Comparison of ENCODE assay signal across 1 cellular context in genomic region chr1:170531758-170532657, GRCh38.
TF ChIP-seq lines count a peak whose summit lies in the region.

Gene GORAB (plus strand): TSS chr1:170532166. CDS start chr1:170532224, 58 bp downstream.

TF ChIP-seq in K562, 482 proteins besides CTCF, POLR2A, EP300 and RAD21 (continued from another document and continues in another):
- peak; percentile 32; the same call in 1 of the 2 replicates for TF ChIP-seq TEAD2 (tag; IDR thresholded peaks at IDR 0.05)
- TF ChIP-seq MEF2A (IDR thresholded peaks at IDR 0.05; ENCODE audit: control insufficient read depth, low read depth, low read length) = no peak
- no peak for TF ChIP-seq ETS2 (tag; IDR thresholded peaks at IDR 0.05; ENCODE audit: borderline replicate concordance, poor library complexity, severe bottlenecking)
- TF ChIP-seq SP1 (CRISPR knock-in tag; IDR thresholded peaks at IDR 0.05) = peak; percentile 70; the same call in 1 of the 2 replicates
- TF ChIP-seq TAF15 (IDR thresholded peaks at IDR 0.05; ENCODE audit: low read depth, low read length) = no peak
- peak; percentile 98 for TF ChIP-seq EP400 (IDR thresholded peaks at IDR 0.05)
- no peak for TF ChIP-seq LEF1 (IDR thresholded peaks at IDR 0.05)
- TF ChIP-seq SAP30 (IDR thresholded peaks at IDR 0.05; ENCODE audit: borderline replicate concordance, insufficient read depth, low read depth, low read length, poor library complexity, severe bottlenecking) = peak; percentile 66
- TF ChIP-seq ASH1L (IDR thresholded peaks at IDR 0.05; ENCODE audit: borderline replicate concordance, low read depth, partially characterized antibody) = peak; percentile 55
- no peak for TF ChIP-seq TCFL5 (CRISPR knock-in tag; conservative IDR thresholded peaks at IDR 0.05)
- TF ChIP-seq CBX8 (IDR thresholded peaks at IDR 0.05; ENCODE audit: borderline replicate concordance, extremely low read depth, low read depth, low read length, poor library complexity, severe bottlenecking) = no peak
- no peak for TF ChIP-seq MCM2 (IDR thresholded peaks at IDR 0.05; ENCODE audit: low read depth)
- peak; percentile 67 for TF ChIP-seq VEZF1 (CRISPR knock-in tag; IDR thresholded peaks at IDR 0.05)
- peak; percentile 10 to 66; a peak in 3 of 4 replicates for TF ChIP-seq MLLT1 (IDR thresholded peaks at IDR 0.05)
- TF ChIP-seq ZFPM2 (CRISPR knock-in tag; IDR thresholded peaks at IDR 0.05) = no peak
- TF ChIP-seq PPARD (CRISPR knock-in tag; IDR thresholded peaks at IDR 0.05) = no peak
- TF ChIP-seq ZBTB26 (CRISPR knock-in tag; IDR thresholded peaks at IDR 0.05) = 0 out of 2 replicates have a peak, but pooled peaks have one; percentile 55
- 0 out of 2 replicates have a peak, but pooled peaks have one; percentile 76 for TF ChIP-seq ZC3H8 (IDR thresholded peaks at IDR 0.05)
- no peak for TF ChIP-seq ZSCAN29 (IDR thresholded peaks at IDR 0.05)
- peak; percentile 65; the same call in 1 of the 2 replicates for TF ChIP-seq SPI1 (IDR thresholded peaks at IDR 0.05; ENCODE audit: borderline replicate concordance, low read depth, low read length)
- peak; percentile 73 to 82 for TF ChIP-seq MNT (conservative IDR thresholded peaks at IDR 0.05)
- no peak for TF ChIP-seq NUFIP1 (IDR thresholded peaks at IDR 0.05; ENCODE audit: partially characterized antibody)
- no peak for TF ChIP-seq ARID4B (CRISPR knock-in tag; IDR thresholded peaks at IDR 0.05)
- TF ChIP-seq PATZ1 (CRISPR knock-in tag; IDR thresholded peaks at IDR 0.05; ENCODE audit: borderline replicate concordance) = no peak
- TF ChIP-seq ZNF175 (CRISPR knock-in tag; IDR thresholded peaks at IDR 0.05; ENCODE audit: low read depth) = peak; percentile 61
- TF ChIP-seq RBM14 (IDR thresholded peaks at IDR 0.05; ENCODE audit: borderline replicate concordance, insufficient read depth, low read depth, low read length) = no peak
- TF ChIP-seq ZNF766 (CRISPR knock-in tag; conservative IDR thresholded peaks at IDR 0.05) = peak; percentile 82
- TF ChIP-seq NR0B1 (IDR thresholded peaks at IDR 0.05; ENCODE audit: partially characterized antibody) = no peak
- TF ChIP-seq MLX (CRISPR knock-in tag; conservative IDR thresholded peaks at IDR 0.05) = no peak
- peak in 1 of 2 experiments; percentile 25 for TF ChIP-seq E2F6 (IDR thresholded peaks at IDR 0.05; ENCODE audit: borderline replicate concordance in 1 of 2, extremely low read depth in 1 of 2, insufficient read depth in 1 of 2, insufficient read length in 1 of 2, low read depth in 1 of 2, low read length in 1 of 2, poor library complexity in 1 of 2, severe bottlenecking in 1 of 2)
- TF ChIP-seq ARNT (IDR thresholded peaks at IDR 0.05) = no peak; a peak in 2 of 4 replicates
- no peak for TF ChIP-seq ATF1 (CRISPR knock-in tag; IDR thresholded peaks at IDR 0.05)
- TF ChIP-seq ATF1 (tag; IDR thresholded peaks at IDR 0.05) = peak; percentile 89
- TF ChIP-seq ZNF79 (CRISPR knock-in tag; IDR thresholded peaks at IDR 0.05; ENCODE audit: low read depth) = peak; percentile 59; the same call in 1 of the 2 replicates
- no peak; a peak in 1 of 4 replicates for TF ChIP-seq TRIM24 (IDR thresholded peaks at IDR 0.05)
- peak; percentile 74 for TF ChIP-seq TAF1 (IDR thresholded peaks at IDR 0.05; ENCODE audit: control insufficient read depth, extremely low read depth, insufficient read depth, low read length, severe bottlenecking)
- TF ChIP-seq CXXC5 (CRISPR knock-in tag; IDR thresholded peaks at IDR 0.05) = peak; percentile 83
- TF ChIP-seq HDAC2 (IDR thresholded peaks at IDR 0.05) = peak; percentile 84; the same call in 1 of the 2 replicates
- no peak for TF ChIP-seq ZNF184 (CRISPR knock-in tag; IDR thresholded peaks at IDR 0.05)
- TF ChIP-seq GATA2 (CRISPR knock-in tag; IDR thresholded peaks at IDR 0.05) = no peak
- TF ChIP-seq ZNF785 (CRISPR knock-in tag; IDR thresholded peaks at IDR 0.05) = no peak
- no peak for TF ChIP-seq MBD1 (CRISPR knock-in tag; IDR thresholded peaks at IDR 0.05)
